In genomic region chr17:82415786-82416185, GRCh38 we compare ENCODE assay signal across 21 cellular contexts. TPM values are rescaled to one million over a fixed set of nuclear protein-coding genes. Genes with fewer than 3 reads are reported as not detected.
DNase-seq lines count a peak whose midpoint lies in the region; ATAC-seq, FAIRE-seq and TF ChIP-seq lines count a peak whose summit lies in the region.
"Had no signal": no experiment of that assay in that cellular context is flagged by ENCODE, and none has a peak within 500 bp of the region (broad histone marks: within the 10 kb centered on the region; RNA-seq: fewer than 3 reads in every experiment).

No MANE protein-coding gene starts in this region.

- POLR2A ChIA-PET in MCF 10A (lab: Yijun Ruan, JAX), result no interaction called here

- H3K4me1 Mint-ChIP-seq in natural killer cell treated with Interleukin-12 subunit alpha and Interleukin-12 subunit beta and Interleukin-15 and Interleukin-18, amount 100 ng/mL, for 72 hours (ENCODE audit: low read depth in 2 of 2), result peaks cover 24 to 27% of the 10 kb centered on the region in 2 donors
- H3K4me1 Mint-ChIP-seq in natural killer cell, result peaks cover 27 to 28% of the 10 kb centered on the region in 2 donors
- H3K4me1 Mint-ChIP-seq in T-helper 17 cell, result peaks cover 23% of the 10 kb centered on the region
- no peaks in the 10 kb centered on the region for H3K4me1 Mint-ChIP-seq in MCF 10A (ENCODE audit: insufficient read depth, unreplicated experiment)

- H3K36me3 Mint-ChIP-seq in natural killer cell treated with Interleukin-12 subunit alpha and Interleukin-12 subunit beta and Interleukin-15 and Interleukin-18, amount 100 ng/mL, for 72 hours, result no peaks in the 10 kb centered on the region
- H3K36me3 Mint-ChIP-seq in natural killer cell (no peaks in the 10 kb centered on the region), T-helper 17 cell (ENCODE audit: low read depth) (no peaks in the 10 kb centered on the region), MCF 10A (ENCODE audit: insufficient read depth, unreplicated experiment) (peaks cover 11% of the 10 kb centered on the region)

- H3K27me3 Mint-ChIP-seq in natural killer cell treated with Interleukin-12 subunit alpha and Interleukin-12 subunit beta and Interleukin-15 and Interleukin-18, amount 100 ng/mL, for 72 hours, result no peaks in the 10 kb centered on the region
- no peaks in the 10 kb centered on the region for H3K27me3 Mint-ChIP-seq in natural killer cell (ENCODE audit: low read depth in 2 of 2)
- H3K27me3 Mint-ChIP-seq in T-helper 17 cell, result no peaks in the 10 kb centered on the region
- H3K27me3 Mint-ChIP-seq in MCF 10A (ENCODE audit: insufficient read depth, unreplicated experiment), result no peaks in the 10 kb centered on the region

- intact Hi-C loops in natural killer cell (cut with micrococcal nuclease), result loop anchor here (5.0 to 10.0 kb wide), 2 partner anchors 63 to 171 kb away; no protein-coding TSS in a partner anchor
- intact Hi-C loops in kidney (cut with DNase I), result no loop called here
- intact Hi-C loops in MCF 10A (cut with micrococcal nuclease), result loop anchor here (2.0 to 10.0 kb wide), 3 partner anchors 63 to 139 kb away; no protein-coding TSS in a partner anchor

- H3K27ac ChIP-seq in kidney (ENCODE audit: low read depth in 2 of 2, low read length in 2 of 2), result no peak overlapping the region
- H3K27ac ChIP-seq: GM23248 had no signal

- no peak overlapping the region for H3K4me3 ChIP-seq in kidney (ENCODE audit: low read length in 2 of 2)
- H3K4me3 ChIP-seq: GM23248 had no signal

- H3K9me3 ChIP-seq in T-helper 17 cell (ENCODE audit: control insufficient read depth, low read length, poor library complexity, severe bottlenecking) (no peaks in the 10 kb centered on the region), kidney (ENCODE audit: control insufficient read depth in 1 of 2, low read length in 2 of 2) (no peaks in the 10 kb centered on the region)
- H3K9me3 ChIP-seq: Caco-2 had no signal

- no TSS peak for BruUV-seq in MCF 10A (replicated peaks; lab: Mats Ljungman, UMichigan)

- no peaks in the 10 kb centered on the region for H3K9me3 Mint-ChIP-seq in natural killer cell treated with Interleukin-12 subunit alpha and Interleukin-12 subunit beta and Interleukin-15 and Interleukin-18, amount 100 ng/mL, for 72 hours
- H3K9me3 Mint-ChIP-seq in natural killer cell, result no peaks in the 10 kb centered on the region
- H3K9me3 Mint-ChIP-seq in MCF 10A (ENCODE audit: unreplicated experiment), result no peaks in the 10 kb centered on the region
- H3K9me3 Mint-ChIP-seq: CD8-positive, alpha-beta T cell had no signal

- TF ChIP-seq CTCF in natural killer cell (IDR thresholded peaks at IDR 0.05) (no peak), kidney (IDR thresholded peaks at IDR 0.05; ENCODE audit: borderline replicate concordance, extremely low read depth, insufficient read depth) (no peak), MCF 10A (IDR thresholded peaks at IDR 0.05; ENCODE audit: unreplicated experiment) (no peak)

- H3K4me3 Mint-ChIP-seq in natural killer cell treated with Interleukin-12 subunit alpha and Interleukin-12 subunit beta and Interleukin-15 and Interleukin-18, amount 100 ng/mL, for 72 hours, result no peak overlapping the region
- H3K4me3 Mint-ChIP-seq in natural killer cell, result no peak overlapping the region
- peak overlapping the region; percentile 67 for H3K4me3 Mint-ChIP-seq in T-helper 17 cell
- no peak overlapping the region for H3K4me3 Mint-ChIP-seq in MCF 10A (ENCODE audit: unreplicated experiment)
- H3K4me3 Mint-ChIP-seq: CD8-positive, alpha-beta T cell had no signal

- no peak for ATAC-seq in natural killer cell treated with Interleukin-12 subunit alpha and Interleukin-12 subunit beta and Interleukin-15 and Interleukin-18, amount 100 ng/mL, for 72 hours
- ATAC-seq in natural killer cell, result no peak
- no peak for ATAC-seq in T-helper 17 cell
- ATAC-seq in HG03025 (IDR thresholded peaks at IDR 0.05; ENCODE audit: low FRiP score, unreplicated experiment), result no peak
- ATAC-seq: CD8-positive, alpha-beta T cell had no signal

- FAIRE-seq in kidney (lab: Jason Lieb, UNC), result no peak
- FAIRE-seq: G401.6, GM12892, GM19239, H1 had no signal

- CTCF ChIA-PET in MCF 10A (lab: Yijun Ruan, JAX), result interaction anchor here (0.6 to 1.2 kb wide), 3 partner anchors 63 to 326 kb away, joined by 3 to 4 read pairs (median 4); no protein-coding TSS in a partner anchor

- H3K27ac Mint-ChIP-seq in natural killer cell treated with Interleukin-12 subunit alpha and Interleukin-12 subunit beta and Interleukin-15 and Interleukin-18, amount 100 ng/mL, for 72 hours, result no peak overlapping the region
- no peak overlapping the region for H3K27ac Mint-ChIP-seq in natural killer cell
- H3K27ac Mint-ChIP-seq in T-helper 17 cell, result peak overlapping the region; percentile 11
- no peak overlapping the region for H3K27ac Mint-ChIP-seq in MCF 10A (ENCODE audit: low read depth, unreplicated experiment)
- H3K27ac Mint-ChIP-seq: CD8-positive, alpha-beta T cell had no signal

- H3K36me3 ChIP-seq in kidney (ENCODE audit: control insufficient read depth in 1 of 2, insufficient read depth in 2 of 2, low read length in 2 of 2), result peaks cover 0 to 2% of the 10 kb centered on the region in 2 donors

- H3K4me1 ChIP-seq in kidney (ENCODE audit: control insufficient read depth in 1 of 2, insufficient read depth in 1 of 2, low read depth in 1 of 2, low read length in 2 of 2), result peaks cover 2 to 9% of the 10 kb centered on the region in 2 donors

- peak; percentile 42 for DNase-seq in natural killer cell treated with Interleukin-12 subunit alpha and Interleukin-12 subunit beta and Interleukin-15 and Interleukin-18, amount 100 ng/mL, for 72 hours (ENCODE audit: low spot score)
- no peak for DNase-seq in natural killer cell
- no peak for DNase-seq in T-helper 17 cell
- DNase-seq in kidney, result peak; percentile 65
- DNase-seq in NCI-H1048 (lab: John Stamatoyannopoulos, UW), result no peak
- DNase-seq in MCF 10A (ENCODE audit: unreplicated experiment), result no peak
- DNase-seq: C1 segment of cervical spinal cord, Caco-2, DMS153, DND-41, GM23248, H7, HCEC 1CT had no signal

- no peak overlapping the region for H3K9ac ChIP-seq in kidney (ENCODE audit: low read length in 2 of 2)
- H3K9ac ChIP-seq: GM23248 had no signal

RNA-seq across cellular contexts. Expression of gene HEXD, which starts 2.4 kb away (rescaled TPM):
- total RNA-seq in natural killer cell treated with Interleukin-12 subunit alpha and Interleukin-12 subunit beta and Interleukin-15 and Interleukin-18, amount 100 ng/mL, for 72 hours, result 10 to 100 TPM; 19.5 to 40.1 TPM
- 10 to 100 TPM; 35.7 to 57.4 (median 51.5) TPM for total RNA-seq in natural killer cell
- 10 to 100 TPM; 32.2 to 33.4 TPM for total RNA-seq in T-helper 17 cell
- total RNA-seq in kidney, result 39.2 TPM
- 42.0 TPM for polyA plus RNA-seq in kidney (ENCODE audit: insufficient read depth, low read depth, low replicate concordance)
- total RNA-seq in MCF 10A (2022), result 14.8 and 16.2 TPM in 2 replicates

RNA-seq across cellular contexts. Expression of gene OGFOD3, which starts 2.6 kb away (rescaled TPM):
- total RNA-seq in natural killer cell treated with Interleukin-12 subunit alpha and Interleukin-12 subunit beta and Interleukin-15 and Interleukin-18, amount 100 ng/mL, for 72 hours, result 10 to 100 TPM; 29.7 to 30.1 TPM
- total RNA-seq in natural killer cell (10 to 100 TPM; 21.6 to 28.6 (median 23.3) TPM), T-helper 17 cell (10 to 100 TPM; 15.8 to 16.5 TPM), kidney (36.1 TPM), MCF 10A (2022) (16.5 and 21.1 TPM in 2 replicates)
- 27.8 TPM for polyA plus RNA-seq in kidney (ENCODE audit: insufficient read depth, low read depth, low replicate concordance)

RNA-seq across cellular contexts. Expression of gene CYBC1, which starts 34.8 kb away (rescaled TPM):
- 100 to 1,000 TPM; 300 to 380 TPM for total RNA-seq in natural killer cell treated with Interleukin-12 subunit alpha and Interleukin-12 subunit beta and Interleukin-15 and Interleukin-18, amount 100 ng/mL, for 72 hours
- total RNA-seq in natural killer cell (100 to 1,000 TPM; 168 to 219 (median 192) TPM), T-helper 17 cell (100 to 1,000 TPM; 110 to 121 TPM), kidney (139 TPM), MCF 10A (2022) (38.0 and 45.4 TPM in 2 replicates)
- 38.2 TPM for polyA plus RNA-seq in kidney (ENCODE audit: insufficient read depth, low read depth, low replicate concordance)

RNA-seq across cellular contexts. Expression of gene NARF, which starts 42.8 kb away (rescaled TPM):
- total RNA-seq in natural killer cell treated with Interleukin-12 subunit alpha and Interleukin-12 subunit beta and Interleukin-15 and Interleukin-18, amount 100 ng/mL, for 72 hours, result 100 to 1,000 TPM; 217 to 295 TPM
- total RNA-seq in natural killer cell (100 to 1,000 TPM; 130 to 203 (median 158) TPM), T-helper 17 cell (10 to 100 TPM; 86.2 to 94.4 TPM), kidney (45.8 TPM), MCF 10A (2022) (20.6 TPM in 2 replicates)
- 29.1 TPM for polyA plus RNA-seq in kidney (ENCODE audit: insufficient read depth, low read depth, low replicate concordance)

RNA-seq across cellular contexts. Expression of gene UTS2R, which starts 44.2 kb away (rescaled TPM):
- total RNA-seq in natural killer cell treated with Interleukin-12 subunit alpha and Interleukin-12 subunit beta and Interleukin-15 and Interleukin-18, amount 100 ng/mL, for 72 hours, result not detected
- total RNA-seq in natural killer cell, result under 1 TPM in 1 of 3 donors, not detected in 2; 0.28 TPM
- not detected for total RNA-seq in T-helper 17 cell
- not detected for total RNA-seq in kidney
- not detected for polyA plus RNA-seq in kidney (ENCODE audit: insufficient read depth, low read depth, low replicate concordance)
- not detected in 2 replicates for total RNA-seq in MCF 10A (2022)
- total RNA-seq: A172; CD8-positive, alpha-beta T cell; GM23248; H1; H7 had no signal
- polyA plus RNA-seq: BJ, GM23248 had no signal

Comparison
In these comparisons a context has a peak if more than half of its experiments do, and no peak if none do; other contexts are left out.
1. DNase-seq: peak in natural killer cell treated with Interleukin-12 subunit alpha and Interleukin-12 subunit beta and Interleukin-15 and Interleukin-18, amount 100 ng/mL, for 72 hours (single experiment) and kidney (single experiment); none in natural killer cell (single experiment), T-helper 17 cell (0 of 3), NCI-H1048 (single experiment) and MCF 10A (single experiment).